In the genomic region with DNA sequence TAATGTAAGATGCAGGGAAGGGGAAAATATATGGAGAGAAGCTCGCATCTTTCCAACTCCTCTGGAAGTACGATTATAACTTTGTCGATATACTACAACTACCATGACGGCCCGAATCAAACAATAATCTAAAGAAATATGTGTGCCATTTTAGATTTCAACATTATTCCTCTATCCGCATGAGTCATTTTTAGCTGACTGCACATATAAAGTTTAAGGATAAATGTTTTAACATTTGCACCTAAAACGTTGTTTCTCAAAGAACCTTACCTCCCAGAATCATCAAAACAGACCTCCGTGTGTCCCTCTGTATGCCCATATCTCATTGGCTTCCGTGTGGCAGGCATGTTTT, we compare ENCODE assay signal across 8 cellular contexts. TPM values are rescaled to one million over a fixed set of nuclear protein-coding genes. Genes with fewer than 3 reads are reported as not detected.
A peak's percentile ranks its signal among the peaks of the same experiment; 100 is the strongest.
DNase-seq lines count a peak whose midpoint lies in the region; ATAC-seq and TF ChIP-seq lines count a peak whose summit lies in the region.

No MANE protein-coding gene starts in this region.

- ATAC-seq in activated naive CD4-positive, alpha-beta T cell treated with anti-CD3 and anti-CD28 coated beads, Interleukin-2, amount 50 U/mL, for 72 hours: no peak
- no peak for ATAC-seq in GM18505 (IDR thresholded peaks at IDR 0.05; ENCODE audit: unreplicated experiment)

- H3K4me3 ChIP-seq in kidney epithelial cell (ENCODE audit: low read depth, low read length) (peak overlapping the region; percentile 96), testis (peak overlapping the region; percentile 70 to 92)

- no peaks in the 10 kb centered on the region for H3K9me3 Mint-ChIP-seq in T-helper 2 cell treated with Interferon-gamma antibody and Interleukin-4, amounts not matched to agents 5 μg/mL and 100 μg/mL, for 36 hours
- H3K9me3 Mint-ChIP-seq in activated naive CD4-positive, alpha-beta T cell treated with anti-CD3 and anti-CD28 coated beads, Interleukin-2, amount 50 U/mL, for 72 hours: no peaks in the 10 kb centered on the region

- no peaks in the 10 kb centered on the region for H3K27me3 Mint-ChIP-seq in T-helper 2 cell treated with Interferon-gamma antibody and Interleukin-4, amounts not matched to agents 5 μg/mL and 100 μg/mL, for 36 hours (ENCODE audit: low read depth)

- H3K9me3 ChIP-seq in testis: no peaks in the 10 kb centered on the region

- H3K27ac Mint-ChIP-seq in T-helper 2 cell treated with Interferon-gamma antibody and Interleukin-4, amounts not matched to agents 5 μg/mL and 100 μg/mL, for 36 hours: peak overlapping the region; percentile 97
- H3K27ac Mint-ChIP-seq in activated naive CD4-positive, alpha-beta T cell treated with anti-CD3 and anti-CD28 coated beads, Interleukin-2, amount 50 U/mL, for 72 hours: peak overlapping the region; percentile 97 to 99

- peaks cover 41% of the 10 kb centered on the region for H3K4me1 Mint-ChIP-seq in T-helper 2 cell treated with Interferon-gamma antibody and Interleukin-4, amounts not matched to agents 5 μg/mL and 100 μg/mL, for 36 hours (ENCODE audit: low read depth)

- H3K36me3 ChIP-seq in kidney epithelial cell (ENCODE audit: control insufficient read depth, insufficient read depth, low read length): no peaks in the 10 kb centered on the region
- no peaks in the 10 kb centered on the region for H3K36me3 ChIP-seq in testis (ENCODE audit: low read depth, missing control alignments)

- no peak for DNase-seq in T-helper 2 cell treated with Interferon-gamma antibody and Interleukin-4, amounts not matched to agents 5 μg/mL and 100 μg/mL, for 36 hours (ENCODE audit: low spot score)
- no peak for DNase-seq in T-helper 2 cell
- DNase-seq in activated naive CD4-positive, alpha-beta T cell treated with anti-CD3 and anti-CD28 coated beads, Interleukin-2, amount 50 U/mL, for 72 hours (ENCODE audit: low spot score in 2 of 2): no peak
- DNase-seq in kidney epithelial cell (ENCODE audit: low read depth): no peak
- DNase-seq in testis: no peak
- DNase-seq in CD1c-positive myeloid dendritic cell (ENCODE audit: extremely low spot score): no peak
- DNase-seq in NCI-H2227 (lab: John Stamatoyannopoulos, UW; ENCODE audit: unreplicated experiment): no peak

- H3K27ac ChIP-seq in testis: peak overlapping the region; percentile 82 to 86

- peaks cover 21% of the 10 kb centered on the region for H3K36me3 Mint-ChIP-seq in T-helper 2 cell treated with Interferon-gamma antibody and Interleukin-4, amounts not matched to agents 5 μg/mL and 100 μg/mL, for 36 hours (ENCODE audit: low read depth)
- peaks cover 37 to 46% of the 10 kb centered on the region in 2 donors for H3K36me3 Mint-ChIP-seq in activated naive CD4-positive, alpha-beta T cell treated with anti-CD3 and anti-CD28 coated beads, Interleukin-2, amount 50 U/mL, for 72 hours

- TF ChIP-seq POLR2A in testis (IDR thresholded peaks at IDR 0.05) (no peak), GM18505 (IDR thresholded peaks at IDR 0.05; ENCODE audit: borderline replicate concordance, extremely low read depth, insufficient read depth, insufficient read length) (no peak)

- intact Hi-C loops in testis (cut with DNase I; ENCODE audit: low total_unique reads): no loop called here

- 1 to 2% methylated on average over 9 of the region's 9 CpGs for WGBS in testis, 2 donors

- H3K4me3 Mint-ChIP-seq in T-helper 2 cell treated with Interferon-gamma antibody and Interleukin-4, amounts not matched to agents 5 μg/mL and 100 μg/mL, for 36 hours: peak overlapping the region; percentile 88

- TF ChIP-seq CTCF in kidney epithelial cell (IDR thresholded peaks at IDR 0.05; ENCODE audit: insufficient read depth, low read length, poor library complexity, severe bottlenecking) (no peak), testis (IDR thresholded peaks at IDR 0.05) (no peak)

- H3K4me1 ChIP-seq in testis: peaks cover 17% of the 10 kb centered on the region

- H3K27me3 ChIP-seq in kidney epithelial cell (ENCODE audit: control insufficient read depth, insufficient read depth, low read length) (no peaks in the 10 kb centered on the region), testis (no peaks in the 10 kb centered on the region)

RNA-seq across cellular contexts. Expression of gene WDHD1, which starts 0.5 kb away (rescaled TPM):
- total RNA-seq in activated naive CD4-positive, alpha-beta T cell treated with anti-CD3 and anti-CD28 coated beads, Interleukin-2, amount 50 U/mL, for 72 hours: 10 to 100 TPM; 60.7 to 64.8 TPM
- 7.6 and 8.0 TPM in 2 replicates for total RNA-seq in kidney epithelial cell
- total RNA-seq in testis: 10 to 100 TPM in 1 of 2 donors, 1 to 10 TPM in 1; 9.0 to 10.4 TPM
- polyA plus RNA-seq in testis (ENCODE audit: insufficient read depth, low read depth, low replicate concordance): 5.2 TPM

RNA-seq across cellular contexts. Expression of gene SOCS4, which starts 0.6 kb away (rescaled TPM):
- 10 to 100 TPM; 26.6 to 33.7 TPM for total RNA-seq in activated naive CD4-positive, alpha-beta T cell treated with anti-CD3 and anti-CD28 coated beads, Interleukin-2, amount 50 U/mL, for 72 hours
- total RNA-seq in kidney epithelial cell: 18.6 and 18.7 TPM in 2 replicates
- total RNA-seq in testis: 10 to 100 TPM in 1 of 2 donors, 1 to 10 TPM in 1; 7.7 to 11.4 TPM
- 7.5 TPM for polyA plus RNA-seq in testis (ENCODE audit: insufficient read depth, low read depth, low replicate concordance)

RNA-seq across cellular contexts. Expression of gene MAPK1IP1L, which starts 25.0 kb away (rescaled TPM):
- total RNA-seq in activated naive CD4-positive, alpha-beta T cell treated with anti-CD3 and anti-CD28 coated beads, Interleukin-2, amount 50 U/mL, for 72 hours: 100 to 1,000 TPM in 1 of 2 donors, 10 to 100 TPM in 1; 66.5 to 101 TPM
- total RNA-seq in kidney epithelial cell (114 and 147 TPM in 2 replicates), testis (100 to 1,000 TPM; 105 to 146 TPM)
- polyA plus RNA-seq in testis (ENCODE audit: insufficient read depth, low read depth, low replicate concordance): 87.0 TPM
